10 cellular contexts compared by ENCODE assay signal in genomic region chr15:101138913-101139880, GRCh38.
DNase-seq lines count a peak whose midpoint lies in the region; ATAC-seq and TF ChIP-seq lines count a peak whose summit lies in the region.
"Had no signal": no experiment of that assay in that cellular context is flagged by ENCODE, and none has a peak within 500 bp of the region (broad histone marks: within the 10 kb centered on the region; RNA-seq: fewer than 3 reads in every experiment).

No MANE protein-coding gene starts in this region.

- no peak overlapping the region for H3K4me3 ChIP-seq in SJSA1
- no peak overlapping the region for H3K4me3 ChIP-seq in psoas muscle

- H3K36me3 Mint-ChIP-seq in stimulated activated naive B cell treated with anti-CD40 and anti-IgM and Interleukin-4, amounts not matched to agents 10 μg/mL and 1 μg/mL and 100 μg/mL, for 72 hours, result peaks cover 0 to 3% of the 10 kb centered on the region in 2 donors

- WGBS in psoas muscle, 3 donors, result 80 to 85% (median 82%) methylated on average over 22 of the region's 22 CpGs

- peaks cover 42 to 53% of the 10 kb centered on the region in 2 donors for H3K4me1 Mint-ChIP-seq in stimulated activated naive B cell treated with anti-CD40 and anti-IgM and Interleukin-4, amounts not matched to agents 10 μg/mL and 1 μg/mL and 100 μg/mL, for 72 hours

- H3K4me3 Mint-ChIP-seq in stimulated activated naive B cell treated with anti-CD40 and anti-IgM and Interleukin-4, amounts not matched to agents 10 μg/mL and 1 μg/mL and 100 μg/mL, for 72 hours, result no peak overlapping the region

- intact Hi-C loops in psoas muscle (cut with DNase I), result no loop called here

- H3K27me3 ChIP-seq in SJSA1 (replicated peaks) (no peaks in the 10 kb centered on the region), psoas muscle (ENCODE audit: insufficient read depth in 3 of 3, low read length in 2 of 3) (no peaks in the 10 kb centered on the region)

- DNase-seq in NCI-H2029 (lab: John Stamatoyannopoulos, UW) (peak; percentile 4), NCI-H2029 treated with DMSO at 0.1 percent for 48 hours (lab: John Stamatoyannopoulos, UW) (no peak), SJSA1 (ENCODE audit: low read depth in 1 of 2, low spot score in 2 of 2) (peak; percentile 79 to 87), psoas muscle (no peak), medulla oblongata (ENCODE audit: extremely low spot score) (no peak), NCI-H1930 (lab: John Stamatoyannopoulos, UW) (no peak)
- DNase-seq in stimulated activated naive B cell treated with anti-CD40 and anti-IgM and Interleukin-4, amounts not matched to agents 10 μg/mL and 1 μg/mL and 100 μg/mL, for 72 hours, result no peak
- DNase-seq: activated gamma-delta T cell, hypothalamus had no signal

- ATAC-seq in HG03066 (IDR thresholded peaks at IDR 0.05; ENCODE audit: low read depth, unreplicated experiment), result peak; percentile 59
- no peak for ATAC-seq in stimulated activated naive B cell treated with anti-CD40 and anti-IgM and Interleukin-4, amounts not matched to agents 10 μg/mL and 1 μg/mL and 100 μg/mL, for 72 hours (replicated peaks)
- ATAC-seq in psoas muscle, result no peak

- TF ChIP-seq CTCF in psoas muscle (IDR thresholded peaks at IDR 0.05), result no peak

- H3K27ac ChIP-seq in SJSA1 (peak overlapping the region; percentile 82), psoas muscle (no peak overlapping the region)

- H3K36me3 ChIP-seq in SJSA1 (no peaks in the 10 kb centered on the region), psoas muscle (ENCODE audit: insufficient read depth in 1 of 2, low read depth in 1 of 2) (no peaks in the 10 kb centered on the region)

- H3K9me3 Mint-ChIP-seq in stimulated activated naive B cell treated with anti-CD40 and anti-IgM and Interleukin-4, amounts not matched to agents 10 μg/mL and 1 μg/mL and 100 μg/mL, for 72 hours, result peaks cover 0 to 2% of the 10 kb centered on the region in 2 donors

- H3K4me1 ChIP-seq in SJSA1 (replicated peaks), result peaks cover 26% of the 10 kb centered on the region
- H3K4me1 ChIP-seq in psoas muscle, result no peaks in the 10 kb centered on the region

- peaks cover 0 to 4% of the 10 kb centered on the region in 2 donors for H3K27me3 Mint-ChIP-seq in stimulated activated naive B cell treated with anti-CD40 and anti-IgM and Interleukin-4, amounts not matched to agents 10 μg/mL and 1 μg/mL and 100 μg/mL, for 72 hours

- H3K9me3 ChIP-seq in SJSA1 (replicated peaks), result peaks cover 7% of the 10 kb centered on the region; the same call in 1 of the 2 replicates
- no peaks in the 10 kb centered on the region for H3K9me3 ChIP-seq in psoas muscle

- peak overlapping the region; percentile 59 for H3K27ac Mint-ChIP-seq in stimulated activated naive B cell treated with anti-CD40 and anti-IgM and Interleukin-4, amounts not matched to agents 10 μg/mL and 1 μg/mL and 100 μg/mL, for 72 hours

Comparison
In these comparisons a context has a peak if more than half of its experiments do, and no peak if none do; other contexts are left out.
1. DNase-seq: peak in NCI-H2029 (single experiment) and SJSA1 (2 of 2); none in NCI-H2029 treated with DMSO at 0.1 percent for 48 hours (single experiment), stimulated activated naive B cell treated with anti-CD40 and anti-IgM and Interleukin-4, amounts not matched to agents 10 μg/mL and 1 μg/mL and 100 μg/mL, for 72 hours (single experiment), psoas muscle (0 of 2), medulla oblongata (single experiment) and NCI-H1930 (0 of 2).